In genomic region chr13:24887759-24888158, GRCh38 we compare ENCODE assay signal across 1 cellular context.
TF ChIP-seq lines count a peak whose summit lies in the region.

No MANE protein-coding gene starts in this region.

TF ChIP-seq in GM23338, 12 proteins besides CTCF, POLR2A, EP300 and RAD21 (continued from another document):
- TF ChIP-seq ZNF462 (CRISPR knock-in tag; IDR thresholded peaks at IDR 0.05) (no peak), CREB1 (CRISPR knock-in tag; IDR thresholded peaks at IDR 0.05; ENCODE audit: low read depth) (no peak), ZNF114 (CRISPR knock-in tag; IDR thresholded peaks at IDR 0.05) (no peak)
